ENCODE assay signal across 25 cellular contexts in the genomic region with DNA sequence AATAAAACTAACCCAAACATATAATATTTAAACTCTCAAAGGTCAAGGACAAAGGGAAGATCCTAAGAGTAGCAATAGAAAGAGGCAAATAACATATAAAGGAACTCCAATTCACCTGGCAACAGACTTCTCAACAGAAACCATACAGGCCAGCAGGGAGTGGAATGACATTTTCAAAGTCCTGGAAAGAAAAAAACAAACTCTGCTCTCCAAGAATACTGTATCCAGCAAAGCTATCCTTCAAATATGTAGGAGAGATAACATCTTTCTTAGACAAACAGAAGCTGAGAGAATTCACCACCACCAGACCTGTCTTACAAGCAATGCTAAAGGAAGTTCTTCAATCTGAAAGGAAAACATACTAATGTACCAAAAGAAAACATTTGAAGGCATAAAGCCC.
"Had no signal": no experiment of that assay in that cellular context is flagged by ENCODE, and none has a peak within 500 bp of the region (broad histone marks: within the 10 kb centered on the region; RNA-seq: fewer than 3 reads in every experiment).

No MANE protein-coding gene starts in this region.

- H3K27ac ChIP-seq: coronary artery, dorsolateral prefrontal cortex, esophagus squamous epithelium, gastroesophageal sphincter, heart left ventricle, hepatocyte, left lung, lower lobe of right lung had no signal

- H3K4me3 ChIP-seq: coronary artery, dorsolateral prefrontal cortex, esophagus squamous epithelium, gastroesophageal sphincter, heart left ventricle, hepatocyte, left lung, lower lobe of right lung had no signal

- H3K36me3 ChIP-seq: esophagus squamous epithelium, gastroesophageal sphincter, heart left ventricle, left lung, lower lobe of right lung had no signal

- ATAC-seq: esophagus mucosa; gastroesophageal sphincter; heart left ventricle; left colon; left lung; left ventricle myocardium superior; lower lobe of right lung; naive thymus-derived CD4-positive, alpha-beta T cell; natural killer cell had no signal

- H3K4me1 ChIP-seq: esophagus squamous epithelium, gastroesophageal sphincter, lower lobe of right lung had no signal

- DNase-seq: dermis blood vessel endothelial cell; dorsolateral prefrontal cortex; effector CD4-positive, alpha-beta T cell; effector memory CD4-positive, alpha-beta T cell; esophagus squamous epithelium; foreskin fibroblast; foreskin melanocyte; heart left ventricle; hypothalamus; immature natural killer cell; islet precursor cell; kidney; kidney glomerular epithelial cell; left colon; left lung; left ventricle myocardium superior; lower lobe of right lung; mesenchymal stem cell; midbrain; naive thymus-derived CD4-positive, alpha-beta T cell; natural killer cell had no signal
